Comparison of ENCODE assay signal across 1 cellular context in genomic region chr3:46078712-46079400, GRCh38.
A peak's percentile ranks its signal among the peaks of the same experiment; 100 is the strongest.
TF ChIP-seq lines count a peak whose summit lies in the region.

No MANE protein-coding gene starts in this region.

TF ChIP-seq in K562, 482 proteins besides CTCF, POLR2A, EP300 and RAD21 (continued from another document and continues in another):
- TF ChIP-seq CREB5 (CRISPR knock-in tag; IDR thresholded peaks at IDR 0.05) (no peak), WHSC1 (IDR thresholded peaks at IDR 0.05; ENCODE audit: low read length) (no peak), NCOA2 (IDR thresholded peaks at IDR 0.05; ENCODE audit: partially characterized antibody in 2 of 2) (no peak), RERE (CRISPR knock-in tag; IDR thresholded peaks at IDR 0.05; ENCODE audit: borderline replicate concordance) (no peak), ZNF449 (CRISPR knock-in tag; IDR thresholded peaks at IDR 0.05) (0 out of 2 replicates have a peak, but pooled peaks have one; percentile 29), BMI1 (IDR thresholded peaks at IDR 0.05; ENCODE audit: low read length) (no peak), TOE1 (IDR thresholded peaks at IDR 0.05; ENCODE audit: borderline replicate concordance) (no peak; the same call in 1 of the 2 replicates), TOE1 (CRISPR knock-in tag; IDR thresholded peaks at IDR 0.05; ENCODE audit: borderline replicate concordance, low read depth) (no peak), KAT7 (CRISPR knock-in tag; IDR thresholded peaks at IDR 0.05; ENCODE audit: borderline replicate concordance) (no peak), ZHX1 (conservative IDR thresholded peaks at IDR 0.05; ENCODE audit: low read length) (no peak), SP1 (CRISPR knock-in tag; IDR thresholded peaks at IDR 0.05) (peak; percentile 52; the same call in 1 of the 2 replicates), OTX1 (CRISPR knock-in tag; IDR thresholded peaks at IDR 0.05) (peak; percentile 63; the same call in 1 of the 2 replicates), ZNF384 (IDR thresholded peaks at IDR 0.05; ENCODE audit: low read depth, low read length) (peak; percentile 30; the same call in 1 of the 2 replicates), ZNF592 (IDR thresholded peaks at IDR 0.05) (peak; percentile 73; the same call in 1 of the 2 replicates), TARDBP (IDR thresholded peaks at IDR 0.05) (0 out of 2 replicates have a peak, but pooled peaks have one; percentile 28), AFF1 (IDR thresholded peaks at IDR 0.05; ENCODE audit: low read depth in 1 of 2, partially characterized antibody in 2 of 2) (no peak), ZNF311 (CRISPR knock-in tag; IDR thresholded peaks at IDR 0.05) (no peak), TBL1XR1 (IDR thresholded peaks at IDR 0.05; ENCODE audit: low read length in 2 of 2) (no peak), ZNF23 (CRISPR knock-in tag; IDR thresholded peaks at IDR 0.05) (no peak), JUN (IDR thresholded peaks at IDR 0.05; ENCODE audit: borderline replicate concordance, low read depth, low read length) (peak; percentile 8; the same call in 1 of the 2 replicates), JUN (CRISPR knock-in tag; IDR thresholded peaks at IDR 0.05; ENCODE audit: borderline replicate concordance) (no peak), PTBP1 (IDR thresholded peaks at IDR 0.05; ENCODE audit: low read depth, low read length) (no peak), STAT6 (CRISPR knock-in tag; IDR thresholded peaks at IDR 0.05) (peak; percentile 70; the same call in 1 of the 2 replicates), PTRF (tag; IDR thresholded peaks at IDR 0.05) (no peak), ZNF79 (CRISPR knock-in tag; IDR thresholded peaks at IDR 0.05; ENCODE audit: low read depth) (no peak), CSDE1 (IDR thresholded peaks at IDR 0.05) (no peak), MBD2 (IDR thresholded peaks at IDR 0.05; ENCODE audit: borderline replicate concordance, low read depth) (no peak), BCOR (IDR thresholded peaks at IDR 0.05) (no peak), ZBED1 (IDR thresholded peaks at IDR 0.05) (no peak), NBN (IDR thresholded peaks at IDR 0.05; ENCODE audit: low read depth) (peak; percentile 33; the same call in 1 of the 2 replicates), PCBP2 (IDR thresholded peaks at IDR 0.05; ENCODE audit: low read depth, low read length, poor library complexity, severe bottlenecking) (no peak)
